Comparison of ENCODE assay signal across 15 cellular contexts in the genomic region with DNA sequence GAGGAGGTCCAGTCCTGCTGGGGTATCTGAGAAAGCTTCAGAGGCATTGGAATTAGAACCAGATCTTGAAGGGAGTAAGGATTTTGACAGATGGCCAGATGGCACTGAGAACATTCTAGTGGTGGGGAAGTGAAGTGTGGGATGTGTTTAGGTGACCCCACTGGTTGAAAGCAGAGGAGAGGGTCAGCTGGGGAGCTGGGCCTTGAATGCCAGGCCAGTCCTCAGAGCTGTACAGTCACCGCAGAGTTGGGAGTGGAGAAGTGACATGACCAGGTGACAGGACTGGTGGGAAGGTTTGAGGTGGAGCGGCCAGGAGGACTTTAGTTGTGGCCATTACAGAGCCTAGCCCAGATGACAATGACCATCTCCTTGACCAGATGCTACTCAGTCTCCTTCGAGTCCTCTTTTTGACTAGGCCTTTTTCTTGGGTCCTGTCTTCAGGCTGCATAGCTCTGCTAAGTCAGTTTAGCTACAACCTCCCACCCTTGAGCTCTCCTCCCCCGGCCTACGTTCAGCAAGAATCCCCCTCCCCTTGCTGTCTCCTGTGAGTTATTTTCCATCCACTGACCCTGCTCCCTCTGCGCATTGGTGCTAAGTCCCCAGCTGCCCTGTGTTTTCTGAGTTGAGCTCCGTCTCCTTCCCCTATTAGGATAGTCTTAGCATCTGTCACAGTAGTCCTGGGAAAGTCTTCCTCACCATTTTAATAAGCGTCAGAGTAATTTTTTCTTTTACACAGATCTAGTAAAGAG.
"Had no signal": no experiment of that assay in that cellular context is flagged by ENCODE, and none has a peak within 500 bp of the region (broad histone marks: within the 10 kb centered on the region; RNA-seq: fewer than 3 reads in every experiment).

No MANE protein-coding gene starts in this region.

- H3K27me3 Mint-ChIP-seq: activated CD4-positive, alpha-beta memory T cell treated with anti-CD3 and anti-CD28 coated beads for 36 hours had no signal

- H3K4me3 ChIP-seq: esophagus muscularis mucosa, right atrium auricular region, skin epidermis, stomach, thoracic aorta had no signal

- H3K36me3 ChIP-seq: esophagus muscularis mucosa, right atrium auricular region, stomach, thoracic aorta had no signal

- ATAC-seq: activated T-cell treated with anti-CD3 and anti-CD28 coated beads, Interleukin-2, amount 50 U/mL, for 72 hours; left ventricle myocardium superior had no signal

- H3K4me3 Mint-ChIP-seq: activated CD4-positive, alpha-beta memory T cell treated with anti-CD3 and anti-CD28 coated beads for 36 hours; activated T-cell treated with anti-CD3 and anti-CD28 coated beads, Interleukin-2, amount 50 U/mL, for 72 hours had no signal

- H3K27me3 ChIP-seq: esophagus muscularis mucosa, right atrium auricular region, stomach had no signal

- H3K27ac Mint-ChIP-seq: activated CD4-positive, alpha-beta memory T cell treated with anti-CD3 and anti-CD28 coated beads for 36 hours; activated T-cell treated with anti-CD3 and anti-CD28 coated beads, Interleukin-2, amount 50 U/mL, for 72 hours had no signal

- H3K27ac ChIP-seq: esophagus muscularis mucosa, right atrium auricular region, skin epidermis, stomach, thoracic aorta had no signal

- DNase-seq: activated CD4-positive, alpha-beta memory T cell treated with anti-CD3 and anti-CD28 coated beads for 36 hours; activated CD4-positive, alpha-beta T cell treated with anti-CD3 and anti-CD28 coated beads for 1 hour; activated naive CD4-positive, alpha-beta T cell treated with Interleukin-2 at 50 U/mL for 16 hours; activated T-cell treated with anti-CD3 and anti-CD28 coated beads, Interleukin-2, amount 50 U/mL, for 72 hours; cerebellar nuclear complex; dermis blood vessel endothelial cell; head of caudate nucleus; left ventricle myocardium superior; nucleus accumbens; stimulated activated CD4-positive, alpha-beta T cell treated with anti-CD3 and anti-CD28 coated beads, Interleukin-4, amount 100 ng/mL, for 4 hours; stomach had no signal
